1 cellular context compared by ENCODE assay signal in the genomic region with DNA sequence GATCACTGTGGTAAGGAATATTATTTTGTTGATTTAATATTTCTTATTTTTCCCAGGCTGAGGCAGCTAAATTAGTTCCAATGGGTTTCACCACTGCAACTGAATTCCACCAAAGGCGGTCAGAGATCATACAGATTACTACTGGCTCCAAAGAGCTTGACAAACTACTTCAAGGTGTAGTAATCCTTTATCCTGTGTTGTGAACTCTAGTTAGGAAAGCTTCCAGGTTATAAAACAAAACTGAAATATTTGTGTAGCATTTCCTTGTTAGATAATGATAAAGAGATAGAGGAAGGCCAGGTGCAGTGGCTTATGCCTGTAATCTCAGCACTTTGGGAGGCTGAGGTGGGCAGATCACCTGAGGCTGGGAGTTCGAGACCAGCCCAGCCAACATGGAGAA.
TF ChIP-seq lines count a peak whose summit lies in the region.

No MANE protein-coding gene starts in this region.

TF ChIP-seq in HepG2, 621 proteins besides CTCF, POLR2A, EP300 and RAD21:
- TF ChIP-seq ZNF788 (CRISPR knock-in tag; IDR thresholded peaks at IDR 0.05; ENCODE audit: borderline replicate concordance) (no peak), CREBL2 (CRISPR knock-in tag; IDR thresholded peaks at IDR 0.05; ENCODE audit: borderline replicate concordance) (no peak), ZNF18 (CRISPR knock-in tag; IDR thresholded peaks at IDR 0.05; ENCODE audit: insufficient replicate concordance) (no peak), WIZ (CRISPR knock-in tag; IDR thresholded peaks at IDR 0.05) (no peak), STAT5B (CRISPR knock-in tag; IDR thresholded peaks at IDR 0.05) (no peak), FOXP4 (CRISPR knock-in tag; IDR thresholded peaks at IDR 0.05) (no peak), SMAD9 (CRISPR knock-in tag; IDR thresholded peaks at IDR 0.05) (no peak), ZNF234 (CRISPR knock-in tag; conservative IDR thresholded peaks at IDR 0.05) (no peak)
- TF ChIP-seq, protein P1, sequence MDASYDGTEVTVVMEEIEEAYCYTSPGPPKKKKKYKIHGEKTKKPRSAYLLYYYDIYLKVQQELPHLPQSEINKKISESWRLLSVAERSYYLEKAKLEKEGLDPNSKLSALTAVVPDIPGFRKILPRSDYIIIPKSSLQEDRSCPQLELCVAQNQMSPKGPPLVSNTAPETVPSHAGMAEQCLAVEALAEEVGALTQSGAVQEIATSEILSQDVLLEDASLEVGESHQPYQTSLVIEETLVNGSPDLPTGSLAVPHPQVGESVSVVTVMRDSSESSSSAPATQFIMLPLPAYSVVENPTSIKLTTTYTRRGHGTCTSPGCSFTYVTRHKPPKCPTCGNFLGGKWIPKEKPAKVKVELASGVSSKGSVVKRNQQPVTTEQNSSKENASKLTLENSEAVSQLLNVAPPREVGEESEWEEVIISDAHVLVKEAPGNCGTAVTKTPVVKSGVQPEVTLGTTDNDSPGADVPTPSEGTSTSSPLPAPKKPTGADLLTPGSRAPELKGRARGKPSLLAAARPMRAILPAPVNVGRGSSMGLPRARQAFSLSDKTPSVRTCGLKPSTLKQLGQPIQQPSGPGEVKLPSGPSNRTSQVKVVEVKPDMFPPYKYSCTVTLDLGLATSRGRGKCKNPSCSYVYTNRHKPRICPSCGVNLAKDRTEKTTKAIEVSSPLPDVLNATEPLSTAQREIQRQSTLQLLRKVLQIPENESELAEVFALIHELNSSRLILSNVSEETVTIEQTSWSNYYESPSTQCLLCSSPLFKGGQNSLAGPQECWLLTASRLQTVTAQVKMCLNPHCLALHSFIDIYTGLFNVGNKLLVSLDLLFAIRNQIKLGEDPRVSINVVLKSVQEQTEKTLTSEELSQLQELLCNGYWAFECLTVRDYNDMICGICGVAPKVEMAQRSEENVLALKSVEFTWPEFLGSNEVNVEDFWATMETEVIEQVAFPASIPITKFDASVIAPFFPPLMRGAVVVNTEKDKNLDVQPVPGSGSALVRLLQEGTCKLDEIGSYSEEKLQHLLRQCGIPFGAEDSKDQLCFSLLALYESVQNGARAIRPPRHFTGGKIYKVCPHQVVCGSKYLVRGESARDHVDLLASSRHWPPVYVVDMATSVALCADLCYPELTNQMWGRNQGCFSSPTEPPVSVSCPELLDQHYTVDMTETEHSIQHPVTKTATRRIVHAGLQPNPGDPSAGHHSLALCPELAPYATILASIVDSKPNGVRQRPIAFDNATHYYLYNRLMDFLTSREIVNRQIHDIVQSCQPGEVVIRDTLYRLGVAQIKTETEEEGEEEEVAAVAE (CRISPR knock-in tag; IDR thresholded peaks at IDR 0.05; ENCODE audit: borderline replicate concordance) = no peak
- TF ChIP-seq, protein P2, sequence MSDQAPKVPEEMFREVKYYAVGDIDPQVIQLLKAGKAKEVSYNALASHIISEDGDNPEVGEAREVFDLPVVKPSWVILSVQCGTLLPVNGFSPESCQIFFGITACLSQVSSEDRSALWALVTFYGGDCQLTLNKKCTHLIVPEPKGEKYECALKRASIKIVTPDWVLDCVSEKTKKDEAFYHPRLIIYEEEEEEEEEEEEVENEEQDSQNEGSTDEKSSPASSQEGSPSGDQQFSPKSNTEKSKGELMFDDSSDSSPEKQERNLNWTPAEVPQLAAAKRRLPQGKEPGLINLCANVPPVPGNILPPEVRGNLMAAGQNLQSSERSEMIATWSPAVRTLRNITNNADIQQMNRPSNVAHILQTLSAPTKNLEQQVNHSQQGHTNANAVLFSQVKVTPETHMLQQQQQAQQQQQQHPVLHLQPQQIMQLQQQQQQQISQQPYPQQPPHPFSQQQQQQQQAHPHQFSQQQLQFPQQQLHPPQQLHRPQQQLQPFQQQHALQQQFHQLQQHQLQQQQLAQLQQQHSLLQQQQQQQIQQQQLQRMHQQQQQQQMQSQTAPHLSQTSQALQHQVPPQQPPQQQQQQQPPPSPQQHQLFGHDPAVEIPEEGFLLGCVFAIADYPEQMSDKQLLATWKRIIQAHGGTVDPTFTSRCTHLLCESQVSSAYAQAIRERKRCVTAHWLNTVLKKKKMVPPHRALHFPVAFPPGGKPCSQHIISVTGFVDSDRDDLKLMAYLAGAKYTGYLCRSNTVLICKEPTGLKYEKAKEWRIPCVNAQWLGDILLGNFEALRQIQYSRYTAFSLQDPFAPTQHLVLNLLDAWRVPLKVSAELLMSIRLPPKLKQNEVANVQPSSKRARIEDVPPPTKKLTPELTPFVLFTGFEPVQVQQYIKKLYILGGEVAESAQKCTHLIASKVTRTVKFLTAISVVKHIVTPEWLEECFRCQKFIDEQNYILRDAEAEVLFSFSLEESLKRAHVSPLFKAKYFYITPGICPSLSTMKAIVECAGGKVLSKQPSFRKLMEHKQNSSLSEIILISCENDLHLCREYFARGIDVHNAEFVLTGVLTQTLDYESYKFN (CRISPR knock-in tag; conservative IDR thresholded peaks at IDR 0.05) = no peak
